ENCODE assay signal across 1 cellular context in genomic region chr7:44606341-44607140, GRCh38.
A peak's percentile ranks its signal among the peaks of the same experiment; 100 is the strongest.
TF ChIP-seq lines count a peak whose summit lies in the region.

Gene OGDH, plus strand, starts transcription at chr7:44606627. Its CDS starts 17,717 bp downstream, at chr7:44624344.

TF ChIP-seq in GM12878, 131 proteins besides CTCF, POLR2A, EP300 and RAD21 (continued from another document and continues in another):
- TF ChIP-seq ATF2 (IDR thresholded peaks at IDR 0.05; ENCODE audit: low read length) = no peak
- TF ChIP-seq BCL3 (IDR thresholded peaks at IDR 0.05; ENCODE audit: borderline replicate concordance, insufficient read depth, low read depth, low read length, poor library complexity, severe bottlenecking) = no peak
- peak; percentile 13 to 82; a peak in 2 of 4 replicates for TF ChIP-seq BHLHE40 (IDR thresholded peaks at IDR 0.05; ENCODE audit: borderline replicate concordance in 1 of 2, low read depth in 2 of 2, low read length in 1 of 2)
- no peak for TF ChIP-seq SPI1 (IDR thresholded peaks at IDR 0.05; ENCODE audit: borderline replicate concordance, insufficient read depth, low read depth, low read length)
- TF ChIP-seq MLLT1 (IDR thresholded peaks at IDR 0.05) = no peak; the same call in 1 of the 2 replicates
- peak; percentile 67 for TF ChIP-seq HCFC1 (IDR thresholded peaks at IDR 0.05; ENCODE audit: low read length)
- TF ChIP-seq IRF5 (IDR thresholded peaks at IDR 0.05; ENCODE audit: borderline replicate concordance) = no peak
- TF ChIP-seq EZH2 (IDR thresholded peaks at IDR 0.05; ENCODE audit: borderline replicate concordance, control insufficient read depth, low read depth, low read length) = no peak
- TF ChIP-seq HSF1 (IDR thresholded peaks at IDR 0.05; ENCODE audit: low read depth, low read length) = no peak
- peak; percentile 61; the same call in 1 of the 2 replicates for TF ChIP-seq YY1 (IDR thresholded peaks at IDR 0.05; ENCODE audit: low read depth, low read length)
- TF ChIP-seq PAX5 (IDR thresholded peaks at IDR 0.05; ENCODE audit: borderline replicate concordance, low read depth, low read length) = 0 out of 2 replicates have a peak, but pooled peaks have one; percentile 17
- TF ChIP-seq HDAC2 (IDR thresholded peaks at IDR 0.05) = no peak
- no peak for TF ChIP-seq FOXK2 (IDR thresholded peaks at IDR 0.05)
- peak; percentile 70 for TF ChIP-seq MXI1 (IDR thresholded peaks at IDR 0.05; ENCODE audit: low read depth, low read length)
- no peak for TF ChIP-seq ZNF274 (IDR thresholded peaks at IDR 0.05; ENCODE audit: insufficient read depth, insufficient read length)
- TF ChIP-seq E2F4 (IDR thresholded peaks at IDR 0.05; ENCODE audit: low read depth, low read length) = no peak; the same call in 1 of the 2 replicates
- TF ChIP-seq EGR1 (IDR thresholded peaks at IDR 0.05; ENCODE audit: borderline replicate concordance in 1 of 2, low read depth in 2 of 2, low read length in 2 of 2) = no peak
- no peak for TF ChIP-seq RBBP5 (conservative IDR thresholded peaks at IDR 0.05)
- TF ChIP-seq CBX3 (IDR thresholded peaks at IDR 0.05; ENCODE audit: borderline replicate concordance, low read depth) = no peak
- no peak for TF ChIP-seq KDM1A (IDR thresholded peaks at IDR 0.05; ENCODE audit: borderline replicate concordance)
- TF ChIP-seq NRF1 (conservative IDR thresholded peaks at IDR 0.05; ENCODE audit: low read depth, low read length) = peak; percentile 39; the same call in 1 of the 2 replicates
- no peak for TF ChIP-seq RCOR1 (conservative IDR thresholded peaks at IDR 0.05; ENCODE audit: low read depth, low read length)
- no peak for TF ChIP-seq MYB (IDR thresholded peaks at IDR 0.05; ENCODE audit: borderline replicate concordance, low read depth, low read length)
- peak; percentile 67 for TF ChIP-seq BRCA1 (IDR thresholded peaks at IDR 0.05; ENCODE audit: low read depth, low read length)
- peak; percentile 74; the same call in 1 of the 2 replicates for TF ChIP-seq TAF1 (IDR thresholded peaks at IDR 0.05; ENCODE audit: borderline replicate concordance, low read depth, low read length)
- TF ChIP-seq SMARCA5 (IDR thresholded peaks at IDR 0.05) = no peak
- no peak for TF ChIP-seq ZBTB4 (CRISPR knock-in tag; IDR thresholded peaks at IDR 0.05)
- TF ChIP-seq ESRRA (IDR thresholded peaks at IDR 0.05; ENCODE audit: low read length) = peak; percentile 96
- TF ChIP-seq BACH1 (IDR thresholded peaks at IDR 0.05; ENCODE audit: borderline replicate concordance) = peak; percentile 85
- peak; percentile 26; the same call in 1 of the 2 replicates for TF ChIP-seq JUND (IDR thresholded peaks at IDR 0.05; ENCODE audit: low read depth, low read length)
- TF ChIP-seq SMC3 (IDR thresholded peaks at IDR 0.05; ENCODE audit: borderline replicate concordance, low read length) = no peak
- TF ChIP-seq MAX (IDR thresholded peaks at IDR 0.05; ENCODE audit: low read depth, low read length) = peak; percentile 81
- peak; percentile 18; the same call in 1 of the 2 replicates for TF ChIP-seq ZNF207 (IDR thresholded peaks at IDR 0.05; ENCODE audit: borderline replicate concordance)
- TF ChIP-seq SP1 (IDR thresholded peaks at IDR 0.05; ENCODE audit: low read depth, low read length) = peak; percentile 97
- peak; percentile 100 for TF ChIP-seq NBN (IDR thresholded peaks at IDR 0.05)
- TF ChIP-seq BMI1 (IDR thresholded peaks at IDR 0.05; ENCODE audit: borderline replicate concordance) = no peak
- TF ChIP-seq MTA3 (IDR thresholded peaks at IDR 0.05; ENCODE audit: borderline replicate concordance, low read length) = no peak
- TF ChIP-seq NKRF (conservative IDR thresholded peaks at IDR 0.05) = peak; percentile 98
- TF ChIP-seq YBX1 (IDR thresholded peaks at IDR 0.05) = no peak
- TF ChIP-seq SMAD5 (IDR thresholded peaks at IDR 0.05; ENCODE audit: low read depth) = peak; percentile 75
- no peak for TF ChIP-seq SREBF1 (IDR thresholded peaks at IDR 0.05; ENCODE audit: low read length)
- peak; percentile 19 for TF ChIP-seq SMAD1 (IDR thresholded peaks at IDR 0.05; ENCODE audit: low read depth, partially characterized antibody)
- TF ChIP-seq RUNX3 (IDR thresholded peaks at IDR 0.05; ENCODE audit: low read length) = peak; percentile 30
- TF ChIP-seq POU2F2 (IDR thresholded peaks at IDR 0.05; ENCODE audit: borderline replicate concordance, low read depth, low read length) = peak; percentile 68; the same call in 1 of the 3 replicates
- peak; percentile 45; the same call in 1 of the 2 replicates for TF ChIP-seq ZNF687 (IDR thresholded peaks at IDR 0.05)
- peak; percentile 99 for TF ChIP-seq TCF12 (IDR thresholded peaks at IDR 0.05; ENCODE audit: low read depth, low read length)
- no peak for TF ChIP-seq FOXM1 (IDR thresholded peaks at IDR 0.05; ENCODE audit: low read depth, low read length)
